19 cellular contexts compared by ENCODE assay signal in genomic region chr20:21509079-21509596, GRCh38. TPM values are rescaled to one million over a fixed set of nuclear protein-coding genes. Genes with fewer than 3 reads are reported as not detected.
DNase-seq lines count a peak whose midpoint lies in the region; ATAC-seq and TF ChIP-seq lines count a peak whose summit lies in the region.
"Had no signal": no experiment of that assay in that cellular context is flagged by ENCODE, and none has a peak within 500 bp of the region (broad histone marks: within the 10 kb centered on the region; RNA-seq: fewer than 3 reads in every experiment).

No MANE protein-coding gene starts in this region.

- H3K9me3 ChIP-seq in endocrine pancreas (ENCODE audit: control insufficient read depth, low read length), result no peaks in the 10 kb centered on the region
- H3K9me3 ChIP-seq: A549, Caco-2, pancreas had no signal

- no peak overlapping the region for H3K4me3 Mint-ChIP-seq in activated CD4-positive, alpha-beta memory T cell treated with anti-CD3 and anti-CD28 coated beads, Interleukin-2, amount 10 ng/mL, durations not matched to agents 7 days and 5 days
- no peak overlapping the region for H3K4me3 Mint-ChIP-seq in activated CD4-positive, alpha-beta memory T cell treated with anti-CD3 and anti-CD28 coated beads for 36 hours
- H3K4me3 Mint-ChIP-seq in IgD-negative memory B cell (peak overlapping the region in 2 of 4 donors; percentile 14 to 67), progenitor cell of endocrine pancreas (ENCODE audit: low read depth) (peak overlapping the region; percentile 35)

- no peaks in the 10 kb centered on the region for H3K9me3 Mint-ChIP-seq in activated CD4-positive, alpha-beta memory T cell treated with anti-CD3 and anti-CD28 coated beads, Interleukin-2, amount 10 ng/mL, durations not matched to agents 7 days and 5 days
- H3K9me3 Mint-ChIP-seq in activated CD4-positive, alpha-beta memory T cell treated with anti-CD3 and anti-CD28 coated beads for 36 hours, result no peaks in the 10 kb centered on the region
- H3K9me3 Mint-ChIP-seq in IgD-negative memory B cell (no peaks in the 10 kb centered on the region), progenitor cell of endocrine pancreas (ENCODE audit: low read depth) (no peaks in the 10 kb centered on the region)

- peak overlapping the region; percentile 74 for H3K9ac ChIP-seq in endocrine pancreas (ENCODE audit: control insufficient read depth, insufficient read depth, low read length)

- H3K27ac Mint-ChIP-seq in activated CD4-positive, alpha-beta memory T cell treated with anti-CD3 and anti-CD28 coated beads, Interleukin-2, amount 10 ng/mL, durations not matched to agents 7 days and 5 days, result peak overlapping the region; percentile 3
- H3K27ac Mint-ChIP-seq in activated CD4-positive, alpha-beta memory T cell treated with anti-CD3 and anti-CD28 coated beads for 36 hours, result no peak overlapping the region
- peak overlapping the region in 2 of 3 donors; percentile 60 to 87 for H3K27ac Mint-ChIP-seq in IgD-negative memory B cell
- H3K27ac Mint-ChIP-seq in progenitor cell of endocrine pancreas, result peak overlapping the region; percentile 77

- peak overlapping the region; percentile 70 for H3K4me3 ChIP-seq in endocrine pancreas (ENCODE audit: control insufficient read depth, insufficient read depth, low read length)
- H3K4me3 ChIP-seq: A549 had no signal

- DNase-seq in activated CD4-positive, alpha-beta memory T cell treated with anti-CD3 and anti-CD28 coated beads, Interleukin-2, amount 10 ng/mL, durations not matched to agents 7 days and 5 days, result no peak
- DNase-seq in activated CD4-positive, alpha-beta memory T cell treated with anti-CD3 and anti-CD28 coated beads for 36 hours, result no peak
- DNase-seq in progenitor cell of endocrine pancreas (ENCODE audit: low spot score, unreplicated experiment) (no peak), HUDEP-2 (lab: John Stamatoyannopoulos, UW; ENCODE audit: unreplicated experiment in 76 of 76) (no peak), cerebellar cortex (ENCODE audit: low spot score) (no peak)
- DNase-seq: amniotic stem cell, Caco-2, cortex of kidney, NCI-H2081 treated with DMSO at 0.1 percent for 48 hours had no signal

- intact Hi-C loops in activated CD4-positive, alpha-beta memory T cell treated with anti-CD3 and anti-CD28 coated beads for 36 hours (cut with micrococcal nuclease), result loop anchor here (2.0 to 10.0 kb wide), 4 partner anchors 114 to 1147 kb away; no protein-coding TSS in a partner anchor

- no peaks in the 10 kb centered on the region for H3K27me3 ChIP-seq in endocrine pancreas (ENCODE audit: control insufficient read depth, insufficient read depth, low read length)

- peaks cover 3% of the 10 kb centered on the region for H3K36me3 ChIP-seq in endocrine pancreas (ENCODE audit: control insufficient read depth, insufficient read depth, low read length)
- H3K36me3 ChIP-seq: pancreas had no signal

- no peaks in the 10 kb centered on the region for H3K4me1 ChIP-seq in endocrine pancreas (ENCODE audit: control insufficient read depth, insufficient read depth, low read length)

- H3K4me1 Mint-ChIP-seq in activated CD4-positive, alpha-beta memory T cell treated with anti-CD3 and anti-CD28 coated beads, Interleukin-2, amount 10 ng/mL, durations not matched to agents 7 days and 5 days, result peaks cover 43% of the 10 kb centered on the region
- H3K4me1 Mint-ChIP-seq in activated CD4-positive, alpha-beta memory T cell treated with anti-CD3 and anti-CD28 coated beads for 36 hours (ENCODE audit: low read depth), result peaks cover 48% of the 10 kb centered on the region
- H3K4me1 Mint-ChIP-seq in IgD-negative memory B cell (peaks cover 8 to 25% (median 21%) of the 10 kb centered on the region in 3 donors), progenitor cell of endocrine pancreas (ENCODE audit: low read depth) (peaks cover 8% of the 10 kb centered on the region)

- POLR2A ChIA-PET in activated CD4-positive, alpha-beta memory T cell treated with anti-CD3 and anti-CD28 coated beads, Interleukin-2, amount 10 ng/mL, durations not matched to agents 7 days and 5 days (lab: Charles Lee), result interaction anchor here (1.0 to 1.1 kb wide), 2 partner anchors 115 to 273 kb away, joined by 3 read pairs; no protein-coding TSS in a partner anchor
- POLR2A ChIA-PET in activated CD4-positive, alpha-beta memory T cell treated with anti-CD3 and anti-CD28 coated beads for 36 hours (lab: Charles Lee), result no interaction called here

- CTCF ChIA-PET in activated CD4-positive, alpha-beta memory T cell treated with anti-CD3 and anti-CD28 coated beads, Interleukin-2, amount 10 ng/mL, durations not matched to agents 7 days and 5 days (lab: Charles Lee), result interaction anchor here (0.8 to 1.6 kb wide), 2 partner anchors 15 to 273 kb away, joined by 3 to 4 read pairs; no protein-coding TSS in a partner anchor
- CTCF ChIA-PET in activated CD4-positive, alpha-beta memory T cell treated with anti-CD3 and anti-CD28 coated beads for 36 hours (lab: Charles Lee), result interaction anchor here (0.7 to 2.2 kb wide), 10 partner anchors 9 to 273 kb away, joined by 3 to 17 read pairs (median 3); no protein-coding TSS in a partner anchor

- TF ChIP-seq CTCF in progenitor cell of endocrine pancreas (IDR thresholded peaks at IDR 0.05; ENCODE audit: unreplicated experiment), result no peak

- ATAC-seq in GM19324 (IDR thresholded peaks at IDR 0.05; ENCODE audit: low FRiP score, unreplicated experiment), result no peak
- ATAC-seq: Panc1, pancreas had no signal

- H3K27me3 Mint-ChIP-seq in activated CD4-positive, alpha-beta memory T cell treated with anti-CD3 and anti-CD28 coated beads, Interleukin-2, amount 10 ng/mL, durations not matched to agents 7 days and 5 days, result peaks cover 76% of the 10 kb centered on the region
- peaks cover 68% of the 10 kb centered on the region for H3K27me3 Mint-ChIP-seq in activated CD4-positive, alpha-beta memory T cell treated with anti-CD3 and anti-CD28 coated beads for 36 hours
- peaks cover 59% of the 10 kb centered on the region for H3K27me3 Mint-ChIP-seq in IgD-negative memory B cell
- peaks cover 82% of the 10 kb centered on the region for H3K27me3 Mint-ChIP-seq in progenitor cell of endocrine pancreas

- H3K36me3 Mint-ChIP-seq in activated CD4-positive, alpha-beta memory T cell treated with anti-CD3 and anti-CD28 coated beads, Interleukin-2, amount 10 ng/mL, durations not matched to agents 7 days and 5 days (ENCODE audit: low read depth), result peaks cover 10% of the 10 kb centered on the region
- H3K36me3 Mint-ChIP-seq in activated CD4-positive, alpha-beta memory T cell treated with anti-CD3 and anti-CD28 coated beads for 36 hours, result no peaks in the 10 kb centered on the region
- no peaks in the 10 kb centered on the region for H3K36me3 Mint-ChIP-seq in IgD-negative memory B cell
- H3K36me3 Mint-ChIP-seq in progenitor cell of endocrine pancreas (ENCODE audit: insufficient read depth), result no peaks in the 10 kb centered on the region

RNA-seq across cellular contexts. Expression of gene NKX2-2, which starts 4.7 kb away (rescaled TPM):
- total RNA-seq in activated CD4-positive, alpha-beta memory T cell treated with anti-CD3 and anti-CD28 coated beads, Interleukin-2, amount 10 ng/mL, durations not matched to agents 7 days and 5 days, result not detected
- not detected for total RNA-seq in activated CD4-positive, alpha-beta memory T cell treated with anti-CD3 and anti-CD28 coated beads for 36 hours
- not detected for polyA plus RNA-seq in IgD-negative memory B cell
- total RNA-seq in progenitor cell of endocrine pancreas, result 15.5 and 16.1 TPM in 2 replicates
- total RNA-seq: Caco-2, epithelial cell of proximal tubule, glomerular endothelial cell, mesenteric fat pad, urinary bladder had no signal
- polyA plus RNA-seq: A549, urinary bladder had no signal

Comparison
In these comparisons a context has a peak if more than half of its experiments do, and no peak if none do; other contexts are left out.
1. RNA of gene NKX2-2, which starts 4.7 kb away (total RNA-seq): 15.5 to 16.1 TPM in progenitor cell of endocrine pancreas; not detected in activated CD4-positive, alpha-beta memory T cell treated with anti-CD3 and anti-CD28 coated beads, Interleukin-2, amount 10 ng/mL, durations not matched to agents 7 days and 5 days and not detected in activated CD4-positive, alpha-beta memory T cell treated with anti-CD3 and anti-CD28 coated beads for 36 hours; every median in the first group is over 10 times any median in the second.